Comparison of ENCODE assay signal across 8 cellular contexts in genomic region chr11:18384157-18384641, GRCh38. TPM values are rescaled to one million over a fixed set of nuclear protein-coding genes. Genes with fewer than 3 reads are reported as not detected.
A peak's percentile ranks its signal among the peaks of the same experiment; 100 is the strongest.
DNase-seq lines count a peak whose midpoint lies in the region; ATAC-seq, FAIRE-seq and TF ChIP-seq lines count a peak whose summit lies in the region.

No MANE protein-coding gene starts in this region.

- H4K20me1 ChIP-seq in BLaER1 treated with 17β-estradiol and CSF1 and Interleukin-3, amounts not matched to agents 10 nM and 100 nM = no peaks in the 10 kb centered on the region

- WGBS in mesendoderm (ENCODE audit: extremely low coverage, insufficient coverage, low lambda C conversion rate) = no CpG with 5 or more reads among the region's 3 CpGs

- TF ChIP-seq CTCF in dorsolateral prefrontal cortex (IDR thresholded peaks at IDR 0.05 in 54 of 56, conservative IDR thresholded peaks at IDR 0.05 in 2 of 56; ENCODE audit: low read depth in 1 of 56, partially characterized antibody in 56 of 56) = no peak

- H3K56ac ChIP-seq in mesendoderm (ENCODE audit: low read length) = peak overlapping the region; percentile 35

- H3K23ac ChIP-seq in mesendoderm (ENCODE audit: low read length) = no peak overlapping the region

- intact Hi-C loops in dorsolateral prefrontal cortex (cut with DNase I) = no loop called here

- peak overlapping the region; percentile 74 to 82 (median 81) for H3K9ac ChIP-seq in BLaER1 treated with 17β-estradiol and CSF1 and Interleukin-3, amounts not matched to agents 10 nM and 100 nM
- H3K9ac ChIP-seq in mesendoderm (ENCODE audit: low read length) = no peak overlapping the region

- peak overlapping the region; percentile 80 to 97 (median 89) for H3K4me2 ChIP-seq in BLaER1 treated with 17β-estradiol and CSF1 and Interleukin-3, amounts not matched to agents 10 nM and 100 nM
- H3K4me2 ChIP-seq in mesendoderm (ENCODE audit: low read length) = no peak overlapping the region

- no peak overlapping the region for H2AK5ac ChIP-seq in mesendoderm (ENCODE audit: low read length)

- H3K4me1 ChIP-seq in BLaER1 treated with 17β-estradiol and CSF1 and Interleukin-3, amounts not matched to agents 10 nM and 100 nM = peaks cover 58 to 87% (median 76%) of the 10 kb centered on the region in 10 experiments
- H3K4me1 ChIP-seq in SJSA1 (replicated peaks) (peaks cover 26% of the 10 kb centered on the region), mesendoderm (ENCODE audit: control insufficient read depth, low read depth, low read length) (peaks cover 3% of the 10 kb centered on the region)

- H3K9me3 ChIP-seq in BLaER1 treated with 17β-estradiol and CSF1 and Interleukin-3, amounts not matched to agents 10 nM and 100 nM (replicated peaks in 1 of 11) = no peaks in the 10 kb centered on the region
- H3K9me3 ChIP-seq in SJSA1 (replicated peaks) = no peaks in the 10 kb centered on the region

- H2BK15ac ChIP-seq in mesendoderm (replicated peaks; ENCODE audit: low read depth) = no peak overlapping the region

- H3K18ac ChIP-seq in mesendoderm (ENCODE audit: low read length) = no peak overlapping the region

- peak overlapping the region; percentile 87 to 95 (median 92) for H3K27ac ChIP-seq in BLaER1 treated with 17β-estradiol and CSF1 and Interleukin-3, amounts not matched to agents 10 nM and 100 nM
- H3K27ac ChIP-seq in SJSA1 = peak overlapping the region; percentile 87
- H3K27ac ChIP-seq in dorsolateral prefrontal cortex = peak overlapping the region in 58 of 59 donors; percentile 35 to 98 (median 90)
- H3K27ac ChIP-seq in mesendoderm (ENCODE audit: low read depth, low read length) = no peak overlapping the region

- no peaks in the 10 kb centered on the region for H3K79me2 ChIP-seq in mesendoderm (ENCODE audit: control insufficient read depth, insufficient read depth, low read length)

- no peak overlapping the region for H4K8ac ChIP-seq in mesendoderm (ENCODE audit: low read depth, low read length)

- no peak overlapping the region for H2BK5ac ChIP-seq in mesendoderm (ENCODE audit: low read length)

- no peaks in the 10 kb centered on the region for H3K36me3 ChIP-seq in BLaER1 treated with 17β-estradiol and CSF1 and Interleukin-3, amounts not matched to agents 10 nM and 100 nM
- H3K36me3 ChIP-seq in SJSA1 = no peaks in the 10 kb centered on the region
- H3K36me3 ChIP-seq in mesendoderm (ENCODE audit: control insufficient read depth, insufficient read depth, low read length) = no peaks in the 10 kb centered on the region

- ATAC-seq in GM19035 (IDR thresholded peaks at IDR 0.05; ENCODE audit: unreplicated experiment) = peak; percentile 28
- ATAC-seq in HG03139 (IDR thresholded peaks at IDR 0.05; ENCODE audit: unreplicated experiment) = peak; percentile 54

- no peaks in the 10 kb centered on the region for H3K79me1 ChIP-seq in mesendoderm (ENCODE audit: low read length)

- H4K5ac ChIP-seq in mesendoderm (ENCODE audit: low read length) = no peak overlapping the region

- no peak for FAIRE-seq in urothelium cell line (lab: Jason Lieb, UNC)

- no peak overlapping the region for H2BK120ac ChIP-seq in mesendoderm (ENCODE audit: low read depth, low read length)

- H3K4me3 ChIP-seq in BLaER1 treated with 17β-estradiol and CSF1 and Interleukin-3, amounts not matched to agents 10 nM and 100 nM = peak overlapping the region in 8 of 10 experiments; percentile 15 to 66 (median 43); a peak in 14 of 20 replicates
- H3K4me3 ChIP-seq in SJSA1 (no peak overlapping the region), dorsolateral prefrontal cortex (no peak overlapping the region), mesendoderm (ENCODE audit: low read length) (no peak overlapping the region)

- DNase-seq in SJSA1 (ENCODE audit: low read depth in 1 of 2, low spot score in 2 of 2) (peak; percentile 66 to 87), dorsolateral prefrontal cortex (peak in 1 of 10 donors; percentile 14), mesendoderm (peak; percentile 63), urothelium cell line (ENCODE audit: low spot score) (peak; percentile 33), T-helper 9 cell (no peak)

- peak overlapping the region; percentile 10 for H3K4ac ChIP-seq in mesendoderm (ENCODE audit: low read depth, low read length)

- H3K27me3 ChIP-seq in BLaER1 treated with 17β-estradiol and CSF1 and Interleukin-3, amounts not matched to agents 10 nM and 100 nM = no peaks in the 10 kb centered on the region
- H3K27me3 ChIP-seq in SJSA1 (replicated peaks) (no peaks in the 10 kb centered on the region), dorsolateral prefrontal cortex (no peaks in the 10 kb centered on the region), mesendoderm (ENCODE audit: insufficient read depth, low read length, poor library complexity) (no peaks in the 10 kb centered on the region)

RNA-seq across cellular contexts. Expression of gene LDHA, which starts 10.2 kb away (rescaled TPM):
- total RNA-seq in SJSA1 (2014; rRNA removed; shearing (Covaris generic)) = 758 and 913 TPM in 2 replicates
- 100 to 1,000 TPM; 113 to 482 (median 237) TPM for total RNA-seq in dorsolateral prefrontal cortex
- polyA plus RNA-seq in mesendoderm (2013, experiment 1 of 2) = 473 TPM
- polyA plus RNA-seq in mesendoderm (2013, experiment 2 of 2) = 463 TPM

RNA-seq across cellular contexts. Expression of gene LDHC, which starts 27.9 kb away (rescaled TPM):
- 0.08 TPM in 1 of 2 replicates, not detected in the other for total RNA-seq in SJSA1 (2014; rRNA removed; shearing (Covaris generic))
- 1 to 10 TPM in 10 of 120 experiments, under 1 TPM in 15, not detected in 95; 0.28 to 4.0 (median 0.88) TPM for total RNA-seq in dorsolateral prefrontal cortex
- 0.69 TPM for polyA plus RNA-seq in mesendoderm (2013, experiment 1 of 2)
- polyA plus RNA-seq in mesendoderm (2013, experiment 2 of 2) = 0.74 TPM

Comparison
In these comparisons a context has a peak if more than half of its experiments do, and no peak if none do; other contexts are left out.
1. H3K4me3 ChIP-seq: peak in BLaER1 treated with 17β-estradiol and CSF1 and Interleukin-3, amounts not matched to agents 10 nM and 100 nM (8 of 10); none in SJSA1 (single experiment), dorsolateral prefrontal cortex (0 of 59) and mesendoderm (single experiment).